Comparison of ENCODE assay signal across 12 cellular contexts in the genomic region with DNA sequence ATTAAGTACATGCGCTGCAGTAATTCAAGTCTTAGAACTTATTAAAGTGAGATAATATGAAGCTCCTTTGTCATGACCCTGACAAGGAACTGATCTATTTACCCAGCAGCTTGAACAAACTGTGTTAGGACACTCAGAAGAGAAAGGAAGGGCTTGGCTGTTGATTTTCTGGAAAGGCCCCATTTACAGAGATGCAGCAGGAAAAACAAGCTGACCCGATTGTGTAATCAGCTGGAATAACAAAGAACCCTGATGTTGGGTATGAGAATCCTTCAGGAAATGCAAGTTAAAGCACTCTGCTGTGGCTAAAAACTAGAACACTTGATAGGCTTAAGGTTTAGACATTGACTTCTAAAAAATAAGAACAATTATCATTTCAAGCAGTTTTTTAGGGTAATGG.
A peak's percentile ranks its signal among the peaks of the same experiment; 100 is the strongest.
DNase-seq lines count a peak whose midpoint lies in the region; ATAC-seq and TF ChIP-seq lines count a peak whose summit lies in the region.
"Had no signal": no experiment of that assay in that cellular context is flagged by ENCODE, and none has a peak within 500 bp of the region (broad histone marks: within the 10 kb centered on the region; RNA-seq: fewer than 3 reads in every experiment).

No MANE protein-coding gene starts in this region.

- H3K4me3 ChIP-seq in thyroid gland (replicated peaks in 1 of 3): no peak overlapping the region
- H3K4me3 ChIP-seq: smooth muscle cell had no signal

- DNase-seq in NCI-H146 (lab: John Stamatoyannopoulos, UW) (peak; percentile 28), dermis blood vessel endothelial cell (peak; percentile 73), iPS-NIHi7 (ENCODE audit: extremely low spot score) (peak; percentile 41), thyroid gland (peak in 1 of 2 donors; percentile 3), amniotic stem cell (lab: John Stamatoyannopoulos, UW) (no peak), NCI-H526 (lab: John Stamatoyannopoulos, UW) (no peak)
- no peak for DNase-seq in activated CD8-positive, alpha-beta T cell treated with anti-CD3 and anti-CD28 coated beads, Interleukin-2, amount 10 ng/mL, durations not matched to agents 7 days and 5 days
- DNase-seq: GDM1, NCI-H524 treated with DMSO at 0.1 percent for 48 hours had no signal

- H3K36me3 Mint-ChIP-seq in activated CD8-positive, alpha-beta T cell treated with anti-CD3 and anti-CD28 coated beads, Interleukin-2, amount 10 ng/mL, durations not matched to agents 7 days and 5 days (ENCODE audit: low read depth): no peaks in the 10 kb centered on the region

- peaks cover 6% of the 10 kb centered on the region for H3K27me3 Mint-ChIP-seq in activated CD8-positive, alpha-beta T cell treated with anti-CD3 and anti-CD28 coated beads, Interleukin-2, amount 10 ng/mL, durations not matched to agents 7 days and 5 days (ENCODE audit: low read depth)

- POLR2A ChIA-PET in activated CD8-positive, alpha-beta T cell treated with anti-CD3 and anti-CD28 coated beads, Interleukin-2, amount 10 ng/mL, durations not matched to agents 7 days and 5 days (lab: Charles Lee): no interaction called here

- ATAC-seq in activated CD8-positive, alpha-beta T cell treated with anti-CD3 and anti-CD28 coated beads, Interleukin-2, amount 10 ng/mL, durations not matched to agents 7 days and 5 days: no peak

- 50 to 51% methylated on average over 2 of the region's 2 CpGs for WGBS in thyroid gland, 2 donors

- no peaks in the 10 kb centered on the region for H3K36me3 ChIP-seq in thyroid gland

- peak overlapping the region; percentile 13 to 53 (median 25) for H3K27ac ChIP-seq in thyroid gland

- intact Hi-C loops in thyroid gland (cut with DNase I): no loop called here

- no peaks in the 10 kb centered on the region for H3K9me3 ChIP-seq in thyroid gland

- no peaks in the 10 kb centered on the region for H3K4me1 Mint-ChIP-seq in activated CD8-positive, alpha-beta T cell treated with anti-CD3 and anti-CD28 coated beads, Interleukin-2, amount 10 ng/mL, durations not matched to agents 7 days and 5 days (ENCODE audit: low read depth)

- no peak for TF ChIP-seq CTCF in thyroid gland (IDR thresholded peaks at IDR 0.05)

- H3K27ac Mint-ChIP-seq in activated CD8-positive, alpha-beta T cell treated with anti-CD3 and anti-CD28 coated beads, Interleukin-2, amount 10 ng/mL, durations not matched to agents 7 days and 5 days: no peak overlapping the region
- H3K27ac Mint-ChIP-seq: stimulated activated naive CD8-positive, alpha-beta T cell treated with anti-CD3 and anti-CD28 coated beads, Interleukin-15, Interleukin-2, amounts not matched to agents 100 ng/mL and 50 ng/mL, for 24 hours; T-helper 2 cell treated with Interferon-gamma antibody and Interleukin-4, amounts not matched to agents 5 μg/mL and 100 μg/mL, for 36 hours had no signal

- H3K9me3 Mint-ChIP-seq in activated CD8-positive, alpha-beta T cell treated with anti-CD3 and anti-CD28 coated beads, Interleukin-2, amount 10 ng/mL, durations not matched to agents 7 days and 5 days (ENCODE audit: insufficient read depth): no peaks in the 10 kb centered on the region
- H3K9me3 Mint-ChIP-seq: stimulated activated naive CD8-positive, alpha-beta T cell treated with anti-CD3 and anti-CD28 coated beads, Interleukin-15, Interleukin-2, amounts not matched to agents 100 ng/mL and 50 ng/mL, for 24 hours; T-helper 2 cell treated with Interferon-gamma antibody and Interleukin-4, amounts not matched to agents 5 μg/mL and 100 μg/mL, for 36 hours had no signal

- no peaks in the 10 kb centered on the region for H3K27me3 ChIP-seq in thyroid gland

- peaks cover 5 to 14% of the 10 kb centered on the region in 2 donors for H3K4me1 ChIP-seq in thyroid gland

- no peak for TF ChIP-seq POLR2A in thyroid gland (IDR thresholded peaks at IDR 0.05)

- no peak overlapping the region for H3K4me3 Mint-ChIP-seq in activated CD8-positive, alpha-beta T cell treated with anti-CD3 and anti-CD28 coated beads, Interleukin-2, amount 10 ng/mL, durations not matched to agents 7 days and 5 days
- H3K4me3 Mint-ChIP-seq: stimulated activated naive CD8-positive, alpha-beta T cell treated with anti-CD3 and anti-CD28 coated beads, Interleukin-15, Interleukin-2, amounts not matched to agents 100 ng/mL and 50 ng/mL, for 24 hours; T-helper 2 cell treated with Interferon-gamma antibody and Interleukin-4, amounts not matched to agents 5 μg/mL and 100 μg/mL, for 36 hours had no signal

- CTCF ChIA-PET in activated CD8-positive, alpha-beta T cell treated with anti-CD3 and anti-CD28 coated beads, Interleukin-2, amount 10 ng/mL, durations not matched to agents 7 days and 5 days (lab: Charles Lee): no interaction called here

Comparison
In these comparisons a context has a peak if more than half of its experiments do, and no peak if none do; other contexts are left out.
1. DNase-seq: peak in NCI-H146 (single experiment), dermis blood vessel endothelial cell (single experiment) and iPS-NIHi7 (single experiment); none in amniotic stem cell (single experiment), NCI-H526 (0 of 2) and activated CD8-positive, alpha-beta T cell treated with anti-CD3 and anti-CD28 coated beads, Interleukin-2, amount 10 ng/mL, durations not matched to agents 7 days and 5 days (single experiment).